ENCODE assay signal across 17 cellular contexts in the genomic region with DNA sequence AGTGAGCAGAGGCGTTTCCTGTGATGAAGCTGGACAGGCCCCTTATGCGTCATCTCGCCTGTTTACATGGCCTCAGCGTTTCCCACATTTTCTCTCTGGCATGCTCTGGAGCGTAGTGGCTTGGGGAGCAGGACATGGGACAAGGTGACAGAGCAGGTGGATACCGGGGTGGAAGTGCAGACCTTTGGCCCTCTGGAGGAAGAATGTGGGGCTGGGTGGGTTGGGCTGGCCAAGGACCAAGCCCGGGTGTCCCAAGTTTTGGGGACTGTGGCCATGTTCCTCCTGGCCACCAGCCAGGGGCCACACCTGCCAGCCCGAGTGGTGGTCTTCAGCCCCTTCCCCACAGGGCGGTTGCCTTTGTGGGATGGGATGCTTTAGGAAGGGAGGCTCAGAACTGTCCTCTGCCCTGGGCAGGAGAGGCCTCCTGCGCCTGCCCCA.
DNase-seq lines count a peak whose midpoint lies in the region; ATAC-seq and FAIRE-seq lines count a peak whose summit lies in the region.
"Had no signal": no experiment of that assay in that cellular context is flagged by ENCODE, and none has a peak within 500 bp of the region (broad histone marks: within the 10 kb centered on the region; RNA-seq: fewer than 3 reads in every experiment).

No MANE protein-coding gene starts in this region.

- DNase-seq in HT1080 (ENCODE audit: low read depth) (peak; percentile 17), SW480 (ENCODE audit: low spot score) (peak; percentile 51), left colon (no peak), small intestine (peak; percentile 38), GM19238 (ENCODE audit: insufficient read length, low spot score) (no peak), COR-L47 (lab: John Stamatoyannopoulos, UW) (no peak)
- DNase-seq: CD8-positive, alpha-beta T cell; DND-41; GDM1; GM23248; KG1; NCI-H1092 treated with DMSO at 0.1 percent for 48 hours; NCI-H1694 treated with DMSO at 0.1 percent for 48 hours; NCI-H69; PC-3 had no signal

- no peak overlapping the region for H3K27ac ChIP-seq in small intestine (ENCODE audit: low read depth in 1 of 2, low read length in 1 of 2)
- H3K27ac ChIP-seq: GM23248 had no signal

- no peaks in the 10 kb centered on the region for H3K4me1 ChIP-seq in small intestine (ENCODE audit: control insufficient read depth in 2 of 2, insufficient read depth in 1 of 2, low read depth in 1 of 2, low read length in 1 of 2)

- no peaks in the 10 kb centered on the region for H3K9me3 ChIP-seq in small intestine (ENCODE audit: control insufficient read depth, low read depth)

- H3K27me3 ChIP-seq in small intestine (ENCODE audit: control insufficient read depth in 2 of 2, insufficient read depth in 2 of 2, low read length in 2 of 2), result no peaks in the 10 kb centered on the region

- H3K36me3 ChIP-seq in small intestine (ENCODE audit: control insufficient read depth in 2 of 2, insufficient read depth in 2 of 2, low read length in 2 of 2), result no peaks in the 10 kb centered on the region

- no peak for FAIRE-seq in small intestine (lab: Jason Lieb, UNC)
- FAIRE-seq: GM12892 had no signal

- 20 to 59% (median 49%) methylated on average over 8 to 10 of the region's 10 CpGs for WGBS in small intestine, 3 donors

- ATAC-seq in left colon (peak; percentile 21), GM19455 (IDR thresholded peaks at IDR 0.05; ENCODE audit: unreplicated experiment) (no peak)
- ATAC-seq: CD8-positive, alpha-beta T cell; PC-3 had no signal

- H3K4me3 ChIP-seq in small intestine (ENCODE audit: low read depth in 1 of 2, low read length in 2 of 2), result no peak overlapping the region
- H3K4me3 ChIP-seq: GM23248 had no signal

- intact Hi-C loops in left colon (cut with DNase I, micrococcal nuclease), result no loop called here

Comparison
In these comparisons a context has a peak if more than half of its experiments do, and no peak if none do; other contexts are left out.
1. DNase-seq: peak in HT1080 (single experiment), SW480 (single experiment) and small intestine (single experiment); none in left colon (0 of 2), GM19238 (single experiment) and COR-L47 (single experiment).